9 cellular contexts compared by ENCODE assay signal in the genomic region with DNA sequence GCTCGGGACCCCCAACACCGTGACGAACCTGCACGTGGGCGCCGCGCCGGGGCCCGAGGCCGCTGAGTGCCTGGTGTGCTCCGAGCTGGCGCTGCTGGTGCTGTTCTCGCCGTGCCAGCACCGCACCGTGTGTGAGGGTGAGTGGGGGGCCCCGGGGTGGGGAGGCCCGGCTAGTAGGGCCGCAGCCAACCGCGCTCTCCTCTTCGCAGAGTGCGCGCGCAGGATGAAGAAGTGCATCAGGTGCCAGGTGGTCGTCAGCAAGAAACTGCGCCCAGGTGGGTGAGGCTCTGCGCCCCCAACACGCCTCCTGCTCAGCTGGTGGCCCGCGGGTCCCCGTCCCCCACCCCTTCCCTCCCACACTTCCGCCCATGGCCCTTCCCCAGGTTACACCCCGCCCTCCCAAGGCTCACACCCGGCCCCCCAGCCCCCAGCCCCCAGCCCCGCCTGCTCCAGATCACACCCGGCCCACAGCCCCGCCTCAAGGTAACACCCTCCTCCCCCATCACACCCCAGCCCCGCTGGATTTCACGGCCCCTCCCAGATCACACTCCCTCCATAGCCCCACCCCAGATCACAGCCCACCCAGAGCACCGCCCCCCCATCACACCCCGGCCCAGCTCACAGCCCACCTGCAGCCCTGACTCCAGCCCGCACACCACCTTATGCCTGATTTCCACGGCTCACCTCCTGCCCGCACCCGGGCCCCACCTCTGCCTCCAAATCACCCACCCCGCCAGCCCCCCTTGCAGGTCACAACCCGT. TPM values are rescaled to one million over a fixed set of nuclear protein-coding genes. Genes with fewer than 3 reads are reported as not detected.
DNase-seq lines count a peak whose midpoint lies in the region; ATAC-seq lines count a peak whose summit lies in the region.
"Had no signal": no experiment of that assay in that cellular context is flagged by ENCODE, and none has a peak within 500 bp of the region (broad histone marks: within the 10 kb centered on the region; RNA-seq: fewer than 3 reads in every experiment).

No MANE protein-coding gene starts in this region.

- CTCF ChIA-PET in CD8-positive, alpha-beta memory T cell (lab: Charles Lee), result interaction anchor here (1.2 to 3.9 kb wide), 7 partner anchors 9 to 151 kb away, joined by 3 to 29 read pairs (median 8); a partner anchor contains a TSS

- H3K36me3 Mint-ChIP-seq in CD8-positive, alpha-beta memory T cell, result peaks cover 0 to 2% (median 0%) of the 10 kb centered on the region in 3 donors
- peaks cover 14% of the 10 kb centered on the region for H3K36me3 Mint-ChIP-seq in central memory CD8-positive, alpha-beta T cell (ENCODE audit: insufficient read depth)

- H3K27ac Mint-ChIP-seq in CD8-positive, alpha-beta memory T cell, result peak overlapping the region; percentile 91 to 99 (median 96)
- H3K27ac Mint-ChIP-seq in central memory CD8-positive, alpha-beta T cell (ENCODE audit: low read depth), result peak overlapping the region; percentile 94

- H3K4me3 Mint-ChIP-seq in CD8-positive, alpha-beta memory T cell, result peak overlapping the region; percentile 73 to 96 (median 86)
- peak overlapping the region; percentile 85 for H3K4me3 Mint-ChIP-seq in central memory CD8-positive, alpha-beta T cell

- peaks cover 0 to 2% of the 10 kb centered on the region in 2 donors for H3K27me3 Mint-ChIP-seq in CD8-positive, alpha-beta memory T cell
- H3K27me3 Mint-ChIP-seq in central memory CD8-positive, alpha-beta T cell, result no peaks in the 10 kb centered on the region

- H3K9me3 Mint-ChIP-seq in CD8-positive, alpha-beta memory T cell, result peaks cover 0 to 2% (median 0%) of the 10 kb centered on the region in 5 donors
- H3K9me3 Mint-ChIP-seq in central memory CD8-positive, alpha-beta T cell, result no peaks in the 10 kb centered on the region

- H3K9me3 ChIP-seq in CD8-positive, alpha-beta memory T cell (ENCODE audit: low read length), result no peaks in the 10 kb centered on the region

- H3K27me3 ChIP-seq in CD8-positive, alpha-beta memory T cell (ENCODE audit: insufficient read depth, low read length, poor library complexity, severe bottlenecking), result no peaks in the 10 kb centered on the region

- DNase-seq in CD8-positive, alpha-beta memory T cell, result peak; percentile 82 to 95 (median 90)
- DNase-seq in activated CD4-positive, CD25-positive, alpha-beta regulatory T cell (lab: John Stamatoyannopoulos, UW), result peak in 3 of 4 experiments; percentile 49 to 62 (median 55)
- peak; percentile 68 to 90 for DNase-seq in central memory CD8-positive, alpha-beta T cell (ENCODE audit: low spot score in 2 of 2)
- DNase-seq in stimulated activated CD4-positive, alpha-beta T cell treated with anti-CD3 and anti-CD28 coated beads, Interleukin-15, amount 100 ng/mL, for 48 hours (ENCODE audit: low read depth in 2 of 2), result peak; percentile 41 to 42
- DNase-seq in Ammon's horn (ENCODE audit: low spot score) (no peak), NOMO-1 treated with DMSO at 0.1 percent for 48 hours (lab: John Stamatoyannopoulos, UW; ENCODE audit: unreplicated experiment) (no peak)

- ATAC-seq in central memory CD8-positive, alpha-beta T cell (replicated peaks; ENCODE audit: extremely low read depth, poor library complexity, severe bottlenecking), result peak; percentile 66
- ATAC-seq in HG03378 (IDR thresholded peaks at IDR 0.05; ENCODE audit: unreplicated experiment), result no peak
- ATAC-seq in HG03442 (IDR thresholded peaks at IDR 0.05; ENCODE audit: unreplicated experiment), result no peak

- POLR2A ChIA-PET in CD8-positive, alpha-beta memory T cell (lab: Charles Lee), result interaction anchor here (0.6 to 3.7 kb wide), 10 partner anchors 8 to 254 kb away, joined by 3 to 101 read pairs (median 4); a partner anchor contains a TSS

- peak overlapping the region; percentile 65 for H3K27ac ChIP-seq in CD8-positive, alpha-beta memory T cell (ENCODE audit: low read depth, low read length)
- H3K27ac ChIP-seq: epithelial cell of prostate had no signal

- peak overlapping the region; percentile 39 for H3K4me3 ChIP-seq in CD8-positive, alpha-beta memory T cell (ENCODE audit: low read length)

- no peaks in the 10 kb centered on the region for H3K36me3 ChIP-seq in CD8-positive, alpha-beta memory T cell (ENCODE audit: insufficient read depth, low read length)

- peaks cover 7 to 21% (median 8%) of the 10 kb centered on the region in 3 donors for H3K4me1 Mint-ChIP-seq in CD8-positive, alpha-beta memory T cell
- H3K4me1 Mint-ChIP-seq in central memory CD8-positive, alpha-beta T cell, result peaks cover 8% of the 10 kb centered on the region

- peaks cover 5% of the 10 kb centered on the region for H3K4me1 ChIP-seq in CD8-positive, alpha-beta memory T cell (ENCODE audit: insufficient read depth, low read length)

RNA-seq across cellular contexts. Expression of a gene that starts 2.4 kb away (rescaled TPM):
- total RNA-seq in CD8-positive, alpha-beta memory T cell, result 1 to 10 TPM; 2.1 to 2.9 TPM
- polyA plus RNA-seq in CD8-positive, alpha-beta memory T cell, result 3.4 TPM

RNA-seq across cellular contexts. Expression of a gene that starts 14.3 kb away (rescaled TPM):
- total RNA-seq in CD8-positive, alpha-beta memory T cell, result 10 to 100 TPM; 45.7 to 46.6 TPM
- 40.4 TPM for polyA plus RNA-seq in CD8-positive, alpha-beta memory T cell

RNA-seq across cellular contexts. Expression of a gene that starts 29.2 kb away (rescaled TPM):
- total RNA-seq in CD8-positive, alpha-beta memory T cell, result 10 to 100 TPM; 42.2 to 45.6 TPM
- 18.3 TPM for polyA plus RNA-seq in CD8-positive, alpha-beta memory T cell

RNA-seq across cellular contexts. Expression of a gene that starts 29.7 kb away (rescaled TPM):
- total RNA-seq in CD8-positive, alpha-beta memory T cell, result 1 to 10 TPM; 2.9 to 3.1 TPM
- polyA plus RNA-seq in CD8-positive, alpha-beta memory T cell, result 1.1 TPM

RNA-seq across cellular contexts. Expression of a gene that starts 54.9 kb away (rescaled TPM):
- 100 to 1,000 TPM; 123 to 128 TPM for total RNA-seq in CD8-positive, alpha-beta memory T cell
- polyA plus RNA-seq in CD8-positive, alpha-beta memory T cell, result 231 TPM

Comparison
In these comparisons a context has a peak if more than half of its experiments do, and no peak if none do; other contexts are left out.
1. DNase-seq: peak in CD8-positive, alpha-beta memory T cell (5 of 5), activated CD4-positive, CD25-positive, alpha-beta regulatory T cell (3 of 4), central memory CD8-positive, alpha-beta T cell (2 of 2) and stimulated activated CD4-positive, alpha-beta T cell treated with anti-CD3 and anti-CD28 coated beads, Interleukin-15, amount 100 ng/mL, for 48 hours (2 of 2); none in Ammon's horn (single experiment) and NOMO-1 treated with DMSO at 0.1 percent for 48 hours (single experiment).